Comparison of ENCODE assay signal across 22 cellular contexts in the genomic region with DNA sequence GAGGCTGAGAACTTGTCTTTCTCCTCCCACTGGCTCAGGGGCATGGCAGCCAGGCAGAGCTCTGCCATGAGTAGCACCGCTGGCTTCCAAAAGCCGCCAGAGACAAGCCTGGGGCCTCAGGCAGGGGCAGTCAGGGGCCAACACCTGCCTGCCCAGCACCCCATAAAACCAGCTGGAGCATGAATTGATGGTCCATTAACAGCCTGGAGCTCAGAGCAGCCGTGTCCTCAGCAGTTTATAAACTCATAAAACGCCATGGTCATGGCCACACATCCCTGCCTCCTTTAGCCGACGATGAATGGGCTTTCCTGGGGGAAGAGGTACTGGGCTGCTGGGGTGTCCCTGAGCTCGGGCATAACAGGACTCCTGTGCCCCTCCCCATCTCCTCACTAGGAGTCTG. TPM values are rescaled to one million over a fixed set of nuclear protein-coding genes. Genes with fewer than 3 reads are reported as not detected.
"Had no signal": no experiment of that assay in that cellular context is flagged by ENCODE, and none has a peak within 500 bp of the region (broad histone marks: within the 10 kb centered on the region; RNA-seq: fewer than 3 reads in every experiment).

No MANE protein-coding gene starts in this region.

- H3K36me3 ChIP-seq: ascending aorta had no signal

- H3K27me3 ChIP-seq: ascending aorta had no signal

- DNase-seq: activated CD4-positive, alpha-beta T cell treated with anti-CD3 and anti-CD28 coated beads, Interleukin-2, amount 50 U/mL, for 4 hours; activated CD4-positive, CD25-positive, alpha-beta regulatory T cell treated with anti-CD3 and anti-CD28 coated beads, Interleukin-2, amount 50 U/mL, for 72 hours; activated CD8-positive, alpha-beta memory T cell treated with anti-CD3 and anti-CD28 coated beads, Interleukin-2, amount 50 U/mL, for 48 hours; activated CD8-positive, alpha-beta T cell treated with anti-CD3 and anti-CD28 coated beads, Interleukin-2, amount 10 ng/mL, durations not matched to agents 7 days and 5 days; activated naive CD4-positive, alpha-beta T cell; activated naive CD8-positive, alpha-beta T cell treated with anti-CD3 and anti-CD28 coated beads, Interleukin-2, amount 50 U/mL, for 24 hours; activated T-cell treated with anti-CD3 and anti-CD28 coated beads, Interleukin-2, amount 50 U/mL, for 1 hour; amniotic stem cell; central memory CD4-positive, alpha-beta T cell; Kasumi-1; NCI-H1092; NCI-H2081; NCI-H2227 treated with DMSO at 0.1 percent for 48 hours; SIG-M5; T-helper 17 cell; T-helper 9 cell had no signal

- H3K4me3 ChIP-seq: ascending aorta, body of pancreas, K562 had no signal

- H3K9me3 ChIP-seq: ascending aorta, body of pancreas had no signal

- H3K4me1 ChIP-seq: body of pancreas had no signal

- H3K27ac ChIP-seq: ascending aorta, body of pancreas had no signal

RNA-seq across cellular contexts. Expression of gene PAX7, which starts 50.6 kb away (rescaled TPM):
- total RNA-seq: activated CD8-positive, alpha-beta T cell treated with anti-CD3 and anti-CD28 coated beads, Interleukin-2, amount 10 ng/mL, durations not matched to agents 7 days and 5 days; activated naive CD4-positive, alpha-beta T cell treated with anti-CD3 and anti-CD28 coated beads, Interleukin-2, amount 50 U/mL, for 72 hours; ascending aorta; body of pancreas; bronchial epithelial cell; K562; RPMI7951; T-helper 17 cell had no signal
- polyA plus RNA-seq: K562 had no signal
